ENCODE assay signal across 20 cellular contexts in genomic region chr13:43251967-43252366, GRCh38.
"Had no signal": no experiment of that assay in that cellular context is flagged by ENCODE, and none has a peak within 500 bp of the region (broad histone marks: within the 10 kb centered on the region; RNA-seq: fewer than 3 reads in every experiment).

No MANE protein-coding gene starts in this region.

- H3K4me3 ChIP-seq: MG63, SJSA1, SK-N-MC had no signal

- H3K27ac ChIP-seq: SJSA1, SK-N-MC had no signal

- H3K27me3 ChIP-seq: MG63, SJSA1 had no signal

- ATAC-seq: HepG2 had no signal

- H3K36me3 ChIP-seq: MG63, SJSA1 had no signal

- H3K9me3 ChIP-seq: MG63, SJSA1 had no signal

- H3K4me1 ChIP-seq: SJSA1 had no signal

- DNase-seq: IMR-90, Karpas-422, KG1, MG63, NCI-H1092, NCI-H1105 treated with DMSO at 0.1 percent for 48 hours, NCI-H1417 treated with DMSO at 0.1 percent for 48 hours, NCI-H187, NCI-H2029, NCI-H2081 treated with DMSO at 0.1 percent for 48 hours, NCI-H2227 treated with DMSO at 0.1 percent for 48 hours, NCI-H524 treated with DMSO at 0.1 percent for 48 hours, NCI-H69, NCI-H774, Right ventricle myocardium superior, RPMI8226, SIG-M5 had no signal
